Comparison of ENCODE assay signal across 10 cellular contexts in the genomic region with DNA sequence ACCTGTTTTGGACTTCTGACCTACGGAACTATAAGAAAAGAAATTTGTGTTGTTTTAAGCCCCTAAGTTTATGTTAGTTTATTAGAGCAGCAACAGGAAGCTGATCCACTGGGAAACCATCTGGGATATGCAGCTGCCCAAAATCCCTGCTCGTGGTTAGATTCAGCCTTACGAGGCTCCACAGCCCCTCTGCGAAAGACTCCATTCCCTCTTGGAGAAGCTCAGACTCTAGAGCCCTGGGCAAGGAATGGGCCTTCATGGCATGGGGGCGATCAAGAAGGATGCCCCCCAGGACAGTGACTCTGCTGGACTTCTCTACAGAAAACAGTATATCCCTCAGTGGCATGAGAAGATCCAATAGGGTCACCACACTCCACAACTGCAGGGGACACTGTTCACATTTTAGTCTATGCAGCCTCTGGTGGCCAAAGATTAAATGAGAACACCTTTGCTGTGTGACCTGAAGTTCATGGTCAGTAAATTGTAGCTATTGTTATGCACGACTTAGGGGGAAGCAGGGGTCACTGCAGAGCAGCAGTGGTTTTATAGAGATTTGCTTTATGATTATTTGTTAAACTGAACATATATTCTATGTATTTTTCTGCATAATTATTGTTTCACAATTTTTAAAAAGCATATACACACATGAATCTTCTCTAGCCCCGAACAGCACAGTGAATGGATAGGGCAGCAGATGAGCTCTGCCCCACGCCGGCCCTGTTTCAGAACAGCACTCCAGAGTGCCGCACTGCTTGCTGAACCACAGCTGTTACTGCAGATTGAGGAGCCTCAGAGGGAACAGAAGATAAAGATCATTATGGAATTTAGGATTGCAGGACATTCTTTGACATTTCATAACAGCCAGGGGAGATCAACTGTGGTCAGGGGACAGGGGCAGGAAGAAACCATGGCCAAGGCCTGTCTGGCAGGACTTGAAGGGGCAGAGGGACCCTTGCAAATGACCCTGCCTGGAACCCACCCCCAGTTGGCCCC. TPM values are rescaled to one million over a fixed set of nuclear protein-coding genes. Genes with fewer than 3 reads are reported as not detected.
DNase-seq lines count a peak whose midpoint lies in the region; ATAC-seq and TF ChIP-seq lines count a peak whose summit lies in the region.
"Had no signal": no experiment of that assay in that cellular context is flagged by ENCODE, and none has a peak within 500 bp of the region (broad histone marks: within the 10 kb centered on the region; RNA-seq: fewer than 3 reads in every experiment).

No MANE protein-coding gene starts in this region.

- no peaks in the 10 kb centered on the region for H3K9me3 Mint-ChIP-seq in T-helper 2 cell treated with Interferon-gamma antibody and Interleukin-4, amounts not matched to agents 5 μg/mL and 100 μg/mL, for 36 hours
- no peaks in the 10 kb centered on the region for H3K9me3 Mint-ChIP-seq in effector memory CD8-positive, alpha-beta T cell

- H3K36me3 ChIP-seq in smooth muscle cell (ENCODE audit: low read depth) = no peaks in the 10 kb centered on the region

- no peaks in the 10 kb centered on the region for H3K9me3 ChIP-seq in smooth muscle cell (replicated peaks; ENCODE audit: low read depth)

- H3K36me3 Mint-ChIP-seq in T-helper 2 cell treated with Interferon-gamma antibody and Interleukin-4, amounts not matched to agents 5 μg/mL and 100 μg/mL, for 36 hours (ENCODE audit: low read depth) = peaks cover 35% of the 10 kb centered on the region
- peaks cover 100% of the 10 kb centered on the region for H3K36me3 Mint-ChIP-seq in effector memory CD8-positive, alpha-beta T cell (ENCODE audit: insufficient read depth)

- H3K27me3 ChIP-seq in smooth muscle cell (ENCODE audit: low read depth) = no peaks in the 10 kb centered on the region

- WGBS in smooth muscle cell (ENCODE audit: low lambda C conversion rate) = 63% methylated on average over 10 of the region's 10 CpGs

- no peaks in the 10 kb centered on the region for H3F3A ChIP-seq in smooth muscle cell (ENCODE audit: low read depth)

- no peaks in the 10 kb centered on the region for H4K20me1 ChIP-seq in smooth muscle cell (ENCODE audit: low read depth)

- no peak for DNase-seq in T-helper 2 cell treated with Interferon-gamma antibody and Interleukin-4, amounts not matched to agents 5 μg/mL and 100 μg/mL, for 36 hours (ENCODE audit: low spot score)
- no peak for DNase-seq in T-helper 2 cell
- DNase-seq in NAMALWA (ENCODE audit: low spot score) = peak; percentile 33
- no peak for DNase-seq in effector memory CD8-positive, alpha-beta T cell
- DNase-seq in smooth muscle cell (lab: John Stamatoyannopoulos, UW; ENCODE audit: unreplicated experiment) = no peak
- DNase-seq in UCSD-AML1 (lab: John Stamatoyannopoulos, UW; ENCODE audit: unreplicated experiment) = no peak
- DNase-seq in globus pallidus (ENCODE audit: low spot score) = no peak
- DNase-seq in NCI-H446 (lab: John Stamatoyannopoulos, UW) = no peak
- DNase-seq: GOT3, NCI-H345 had no signal

- no peak overlapping the region for H3K4me3 ChIP-seq in smooth muscle cell

- H3K27ac Mint-ChIP-seq in T-helper 2 cell treated with Interferon-gamma antibody and Interleukin-4, amounts not matched to agents 5 μg/mL and 100 μg/mL, for 36 hours = peak overlapping the region; percentile 39
- H3K27ac Mint-ChIP-seq in effector memory CD8-positive, alpha-beta T cell = peak overlapping the region; percentile 97 to 99

- peaks cover 84% of the 10 kb centered on the region for H3K4me1 Mint-ChIP-seq in T-helper 2 cell treated with Interferon-gamma antibody and Interleukin-4, amounts not matched to agents 5 μg/mL and 100 μg/mL, for 36 hours (ENCODE audit: low read depth)
- peaks cover 88 to 89% of the 10 kb centered on the region in 2 donors for H3K4me1 Mint-ChIP-seq in effector memory CD8-positive, alpha-beta T cell (ENCODE audit: low read depth in 2 of 2)

- no peak for ATAC-seq in effector memory CD8-positive, alpha-beta T cell (replicated peaks)

- H3K4me3 Mint-ChIP-seq in T-helper 2 cell treated with Interferon-gamma antibody and Interleukin-4, amounts not matched to agents 5 μg/mL and 100 μg/mL, for 36 hours = no peak overlapping the region
- peak overlapping the region; percentile 82 to 83 for H3K4me3 Mint-ChIP-seq in effector memory CD8-positive, alpha-beta T cell

- H3K79me2 ChIP-seq in smooth muscle cell (ENCODE audit: low read depth) = no peaks in the 10 kb centered on the region

- peaks cover 11% of the 10 kb centered on the region for H3K4me1 ChIP-seq in smooth muscle cell (ENCODE audit: low read depth)

- no peaks in the 10 kb centered on the region for H3K27me3 Mint-ChIP-seq in T-helper 2 cell treated with Interferon-gamma antibody and Interleukin-4, amounts not matched to agents 5 μg/mL and 100 μg/mL, for 36 hours (ENCODE audit: low read depth)
- no peaks in the 10 kb centered on the region for H3K27me3 Mint-ChIP-seq in effector memory CD8-positive, alpha-beta T cell

- no peak overlapping the region for H3K9ac ChIP-seq in smooth muscle cell (ENCODE audit: low read depth)

- peak overlapping the region; percentile 19 for H3K4me2 ChIP-seq in smooth muscle cell

- TF ChIP-seq CTCF in smooth muscle cell (IDR thresholded peaks at IDR 0.05; ENCODE audit: borderline replicate concordance, insufficient read depth, poor library complexity, severe bottlenecking) = no peak

- H2AFZ ChIP-seq in smooth muscle cell (ENCODE audit: low read depth) = no peak overlapping the region

- peak overlapping the region; percentile 0 for H3K27ac ChIP-seq in smooth muscle cell (ENCODE audit: low read depth)

RNA-seq across cellular contexts. Expression of gene IRF1, which starts 20.9 kb away (rescaled TPM):
- total RNA-seq in smooth muscle cell = 15.7 and 18.0 TPM in 2 replicates
- 19.1 and 25.5 TPM in 2 replicates for polyA plus RNA-seq in smooth muscle cell
